In the genomic region with DNA sequence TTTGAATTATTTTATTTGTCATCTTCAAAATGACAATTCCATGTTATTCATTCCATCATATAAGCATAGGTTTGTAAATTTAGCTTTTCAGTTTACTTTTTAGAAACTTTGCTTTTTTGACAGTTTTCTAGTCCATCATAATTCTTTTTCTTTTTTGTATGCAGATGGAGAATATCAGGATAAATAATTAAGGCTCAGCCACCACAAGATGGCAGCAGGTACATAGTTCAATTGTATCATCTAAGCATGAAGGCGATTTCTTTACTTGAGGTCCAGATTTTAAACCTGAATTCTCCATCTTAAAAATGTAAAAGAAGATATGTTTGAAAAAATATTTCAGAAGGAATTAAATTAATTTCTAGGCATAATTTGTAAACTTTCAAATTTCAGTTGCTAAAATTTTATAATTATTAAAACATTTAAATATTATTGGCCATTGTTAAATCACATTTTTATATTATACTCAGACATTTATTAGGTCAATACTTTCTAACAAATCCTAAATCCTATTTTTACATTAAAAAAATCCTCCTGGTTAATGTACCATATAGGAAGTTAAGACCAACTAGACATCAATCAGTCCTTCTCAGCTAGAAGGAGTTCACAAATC, we compare ENCODE assay signal across 7 cellular contexts. TPM values are rescaled to one million over a fixed set of nuclear protein-coding genes. Genes with fewer than 3 reads are reported as not detected.
DNase-seq lines count a peak whose midpoint lies in the region; ATAC-seq and TF ChIP-seq lines count a peak whose summit lies in the region.

No MANE protein-coding gene starts in this region.

- RAD21 ChIA-PET in HCT116 (lab: Charles Lee; ENCODE audit: low non-redundant PET in 1 of 2, low total read pairs in 2 of 2, uncharacterized antibody in 2 of 2, unreplicated experiment in 2 of 2) = no interaction called here

- no peaks in the 10 kb centered on the region for H3K9me3 Mint-ChIP-seq in brain
- H3K9me3 Mint-ChIP-seq in effector memory CD8-positive, alpha-beta T cell = no peaks in the 10 kb centered on the region

- no peaks in the 10 kb centered on the region for H3K79me2 ChIP-seq in HCT116 (ENCODE audit: insufficient read depth, low read length)

- H3K4me1 ChIP-seq in HCT116 (ENCODE audit: control insufficient read depth in 1 of 2, insufficient read depth in 2 of 2, low read length in 2 of 2) = no peaks in the 10 kb centered on the region
- no peaks in the 10 kb centered on the region for H3K4me1 ChIP-seq in liver (ENCODE audit: control insufficient read depth in 4 of 4, insufficient read depth in 4 of 4, low read length in 3 of 4)

- H4K20me1 ChIP-seq in HCT116 (ENCODE audit: insufficient read depth) = no peaks in the 10 kb centered on the region

- H3K9ac ChIP-seq in HCT116 (ENCODE audit: low read length) (no peak overlapping the region), liver (ENCODE audit: low read depth in 1 of 2, low read length in 2 of 2) (no peak overlapping the region)

- no peaks in the 10 kb centered on the region for H3K36me3 Mint-ChIP-seq in brain
- no peaks in the 10 kb centered on the region for H3K36me3 Mint-ChIP-seq in effector memory CD8-positive, alpha-beta T cell (ENCODE audit: insufficient read depth)

- peak overlapping the region; percentile 85 for H2AFZ ChIP-seq in HCT116 (ENCODE audit: low read depth, low read length, poor library complexity, severe bottlenecking)

- CTCF ChIA-PET in HCT116 (lab: Charles Lee) = interaction anchor here (1.3 to 4.7 kb wide), 7 partner anchors 9 to 524 kb away, joined by 3 to 37 read pairs (median 4); no protein-coding TSS in a partner anchor

- POLR2A ChIA-PET in HCT116 (lab: Charles Lee) = no interaction called here

- TF ChIP-seq CTCF in HCT116 (IDR thresholded peaks at IDR 0.05 in 2 of 3, conservative IDR thresholded peaks at IDR 0.05 in 1 of 3; ENCODE audit: borderline replicate concordance in 1 of 3, insufficient read depth in 1 of 3, low read depth in 2 of 3, low read length in 2 of 3) (peak; percentile 47 to 68 (median 63); a peak in 5 of 6 replicates), brain (conservative IDR thresholded peaks at IDR 0.05) (peak; percentile 73 to 79), liver (IDR thresholded peaks at IDR 0.05; ENCODE audit: low read depth, low read length, missing input control) (peak; percentile 51)

- no peaks in the 10 kb centered on the region for H3K9me2 ChIP-seq in HCT116 (ENCODE audit: insufficient read depth)

- intact Hi-C loops in HCT116 (cut with micrococcal nuclease) = loop anchor here (1.0 to 10.0 kb wide), 3 partner anchors 51 to 1875 kb away; no protein-coding TSS in a partner anchor

- no peak overlapping the region for H3K27ac Mint-ChIP-seq in brain
- H3K27ac Mint-ChIP-seq in effector memory CD8-positive, alpha-beta T cell = no peak overlapping the region

- DNase-seq in EH (ENCODE audit: low read depth) (peak; percentile 59), HCT116 (ENCODE audit: low read depth, low spot score) (peak; percentile 27), NCI-H2227 treated with DMSO at 0.1 percent for 48 hours (lab: John Stamatoyannopoulos, UW) (peak; percentile 0)
- no peak for DNase-seq in effector memory CD8-positive, alpha-beta T cell

- peaks cover 4% of the 10 kb centered on the region for H3K27me3 Mint-ChIP-seq in brain
- H3K27me3 Mint-ChIP-seq in effector memory CD8-positive, alpha-beta T cell = no peaks in the 10 kb centered on the region

- no peak overlapping the region for H3K4me3 Mint-ChIP-seq in brain
- H3K4me3 Mint-ChIP-seq in effector memory CD8-positive, alpha-beta T cell = no peak overlapping the region

- no peaks in the 10 kb centered on the region for H3K27me3 ChIP-seq in HCT116 (ENCODE audit: insufficient read depth, low read length)
- H3K27me3 ChIP-seq in liver (ENCODE audit: control insufficient read depth in 4 of 4, insufficient read depth in 4 of 4, low read length in 3 of 4) = no peaks in the 10 kb centered on the region

- no peaks in the 10 kb centered on the region for H3K4me1 Mint-ChIP-seq in brain
- no peaks in the 10 kb centered on the region for H3K4me1 Mint-ChIP-seq in effector memory CD8-positive, alpha-beta T cell (ENCODE audit: low read depth in 2 of 2)

- H3K4me3 ChIP-seq in HCT116 (replicated peaks in 1 of 2; ENCODE audit: low read depth in 1 of 2, low read length in 2 of 2) = no peak overlapping the region
- H3K4me3 ChIP-seq in liver (ENCODE audit: low read depth in 1 of 3, low read length in 3 of 3) = no peak overlapping the region

- 3% methylated on average over 1 of the region's 1 CpG for WGBS in liver

- no peak overlapping the region for H3K4me2 ChIP-seq in HCT116 (ENCODE audit: low read length)

- H3K36me3 ChIP-seq in HCT116 (ENCODE audit: control insufficient read depth in 1 of 2, insufficient read depth in 2 of 2, low read length in 2 of 2) (no peaks in the 10 kb centered on the region), liver (ENCODE audit: control insufficient read depth in 4 of 4, insufficient read depth in 3 of 4, low read depth in 1 of 4, low read length in 3 of 4) (no peaks in the 10 kb centered on the region)

- BruUV-seq in HCT116 (replicated peaks; lab: Mats Ljungman, UMichigan) = no TSS peak

- no peak; the same call in 1 of the 2 replicates for ATAC-seq in HCT116
- ATAC-seq in effector memory CD8-positive, alpha-beta T cell (replicated peaks) = no peak
- ATAC-seq in HG03521 (IDR thresholded peaks at IDR 0.05; ENCODE audit: unreplicated experiment) = no peak

- H3K27ac ChIP-seq in HCT116 (ENCODE audit: low read depth, low read length) = no peak overlapping the region
- H3K27ac ChIP-seq in liver (ENCODE audit: low read depth in 1 of 2, low read length in 2 of 2) = no peak overlapping the region

- H3K9me3 ChIP-seq in HCT116 (ENCODE audit: control insufficient read depth in 1 of 2, insufficient read depth in 1 of 2, low read depth in 1 of 2, low read length in 2 of 2) (no peaks in the 10 kb centered on the region), liver (ENCODE audit: control insufficient read depth in 4 of 4, low read length in 3 of 4) (no peaks in the 10 kb centered on the region)

- TF ChIP-seq POLR2A in HCT116 (IDR thresholded peaks at IDR 0.05; ENCODE audit: borderline replicate concordance, extremely low read depth, insufficient read depth, insufficient read length) = no peak

- TF ChIP-seq RAD21 in HCT116 (IDR thresholded peaks at IDR 0.05; ENCODE audit: low read depth) (peak; percentile 71), liver (IDR thresholded peaks at IDR 0.05) (peak; percentile 73 to 78)

TF ChIP-seq in HCT116, 20 proteins besides CTCF, POLR2A, EP300 and RAD21:
- TF ChIP-seq YY1 (IDR thresholded peaks at IDR 0.05; ENCODE audit: extremely low read depth, insufficient replicate concordance, low read depth, low read length) (no peak), CBX3 (IDR thresholded peaks at IDR 0.05; ENCODE audit: low read depth) (peak; percentile 40; the same call in 1 of the 2 replicates), EGR1 (IDR thresholded peaks at IDR 0.05; ENCODE audit: low read depth) (no peak), POLR2AphosphoS5 (IDR thresholded peaks at IDR 0.05; ENCODE audit: low read depth, low read length) (no peak), FOSL1 (IDR thresholded peaks at IDR 0.05; ENCODE audit: low read depth) (no peak), ELF1 (IDR thresholded peaks at IDR 0.05; ENCODE audit: borderline replicate concordance, low read depth) (no peak)
- TF ChIP-seq, protein P1, sequence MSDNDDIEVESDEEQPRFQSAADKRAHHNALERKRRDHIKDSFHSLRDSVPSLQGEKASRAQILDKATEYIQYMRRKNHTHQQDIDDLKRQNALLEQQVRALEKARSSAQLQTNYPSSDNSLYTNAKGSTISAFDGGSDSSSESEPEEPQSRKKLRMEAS (IDR thresholded peaks at IDR 0.05) = peak; percentile 16; the same call in 1 of the 2 replicates

TF ChIP-seq in liver, 16 proteins besides CTCF, POLR2A, EP300 and RAD21:
- peak; percentile 6 to 59 for TF ChIP-seq HNF4A (conservative IDR thresholded peaks at IDR 0.05)
- TF ChIP-seq ATF3 (IDR thresholded peaks at IDR 0.05) = no peak
- TF ChIP-seq JUND (IDR thresholded peaks at IDR 0.05) = no peak
- TF ChIP-seq YY1 (IDR thresholded peaks at IDR 0.05) = peak; percentile 16
TF ChIP-seq in liver: peak in this region for 2.

RNA-seq across cellular contexts. Expression of gene PLSCR5, which starts 15.1 kb away (rescaled TPM):
- total RNA-seq in HCT116 (2021; ENCODE audit: unreplicated experiment) (not detected), liver (not detected)
- 0.08 TPM in 1 of 2 replicates, not detected in the other for polyA plus RNA-seq in HCT116 (2012)
- polyA plus RNA-seq in brain (ENCODE audit: insufficient read depth, low read depth, low replicate concordance) (not detected), liver (not detected)

RNA-seq across cellular contexts. Expression of gene PLSCR1, which starts 45.6 kb away (rescaled TPM):
- total RNA-seq in HCT116 (2021; ENCODE audit: unreplicated experiment) = 44.2 TPM
- 30.7 and 39.2 TPM in 2 replicates for polyA plus RNA-seq in HCT116 (2012)
- polyA plus RNA-seq in brain (ENCODE audit: insufficient read depth, low read depth, low replicate concordance) = 12.6 TPM
- 10 to 100 TPM; 30.2 to 76.4 TPM for total RNA-seq in liver
- polyA plus RNA-seq in liver = 10 to 100 TPM; 31.0 to 37.7 TPM

Comparison
In these comparisons a context has a peak if more than half of its experiments do, and no peak if none do; other contexts are left out.
1. DNase-seq: peak in EH (single experiment), HCT116 (single experiment) and NCI-H2227 treated with DMSO at 0.1 percent for 48 hours (single experiment); none in effector memory CD8-positive, alpha-beta T cell (0 of 3).
2. Peak in every context shown above with its lines, with median percentiles within 50 percentile points of each other: CTCF ChIP-seq.